18 cellular contexts compared by ENCODE assay signal in the genomic region with DNA sequence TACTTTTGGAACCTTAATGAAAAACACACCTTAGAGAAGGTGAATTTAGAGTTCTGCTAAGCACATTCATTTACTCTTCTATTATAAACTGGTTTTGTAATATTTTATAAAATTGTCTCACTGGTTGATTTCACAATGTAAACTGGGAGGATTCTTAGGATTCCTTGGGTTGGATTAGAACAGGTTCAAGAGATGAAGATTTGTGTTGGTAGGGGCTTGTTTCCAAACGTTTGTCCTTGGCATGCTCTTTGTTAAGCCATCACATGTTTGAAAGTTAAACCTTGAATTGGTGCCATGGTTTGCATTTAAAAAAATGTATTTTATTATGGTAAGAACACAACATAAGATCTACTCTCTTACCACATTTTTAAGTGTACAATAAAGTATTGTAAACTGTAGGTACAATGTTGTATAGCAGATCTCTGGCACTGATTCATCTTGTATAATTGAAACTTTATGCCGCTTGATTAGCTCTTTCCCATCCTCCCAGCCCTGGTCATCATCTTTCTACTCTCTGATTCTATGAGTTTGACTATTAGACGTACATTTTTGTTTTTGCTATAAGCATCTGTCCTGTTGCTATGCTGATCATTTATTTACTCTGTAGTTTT.
"Had no signal": no experiment of that assay in that cellular context is flagged by ENCODE, and none has a peak within 500 bp of the region (broad histone marks: within the 10 kb centered on the region; RNA-seq: fewer than 3 reads in every experiment).

No MANE protein-coding gene starts in this region.

- H3K4me3 ChIP-seq: esophagus muscularis mucosa, lower lobe of right lung, spleen, thoracic aorta had no signal

- H3K27me3 ChIP-seq: esophagus muscularis mucosa, neutrophil, spleen had no signal

- H3K27ac ChIP-seq: esophagus muscularis mucosa, lower lobe of right lung, neutrophil, spleen, thoracic aorta had no signal

- DNase-seq: activated CD4-positive, alpha-beta memory T cell treated with anti-CD3 and anti-CD28 coated beads for 36 hours; activated CD4-positive, CD25-positive, alpha-beta regulatory T cell treated with anti-CD3 and anti-CD28 coated beads, Interleukin-2, amount 50 U/mL, for 72 hours; activated effector memory CD4-positive, alpha-beta T cell treated with anti-CD3 and anti-CD28 coated beads, Interleukin-2, amount 50 U/mL, for 16 hours; activated T-cell treated with anti-CD3 and anti-CD28 coated beads, Interleukin-2, amount 50 U/mL, for 4 hours; anterior cingulate cortex; hippocampal formation; kidney glomerular epithelial cell; lower lobe of right lung; midbrain; naive thymus-derived CD4-positive, alpha-beta T cell; right cardiac atrium; spleen; stimulated activated CD4-positive, alpha-beta T cell treated with anti-CD3 and anti-CD28 coated beads, Interleukin-1b, Interleukin-23, amount 100 ng/mL, for 48 hours; stimulated activated naive CD8-positive, alpha-beta T cell treated with anti-CD3 and anti-CD28 coated beads, Interleukin-15, Interleukin-2, amounts not matched to agents 100 U/mL and 50 U/mL, for 24 hours had no signal

- H3K36me3 ChIP-seq: esophagus muscularis mucosa, lower lobe of right lung, neutrophil, spleen, thoracic aorta had no signal

- ATAC-seq: activated naive CD4-positive, alpha-beta T cell treated with anti-CD3 and anti-CD28 coated beads, Interleukin-2, amount 50 U/mL, for 72 hours; activated T-cell treated with anti-CD3 and anti-CD28 coated beads, Interleukin-2, amount 50 U/mL, for 4 hours; lower lobe of right lung; naive thymus-derived CD4-positive, alpha-beta T cell; stimulated activated naive CD8-positive, alpha-beta T cell treated with anti-CD3 and anti-CD28 coated beads, Interleukin-15, Interleukin-2, amounts not matched to agents 100 U/mL and 50 U/mL, for 24 hours had no signal

- H3K9me3 ChIP-seq: esophagus muscularis mucosa, lower lobe of right lung, neutrophil, spleen, thoracic aorta had no signal
